ENCODE assay signal across 39 cellular contexts in genomic region chr7:101225650-101226049, GRCh38. TPM values are rescaled to one million over a fixed set of nuclear protein-coding genes. Genes with fewer than 3 reads are reported as not detected.
"Had no signal": no experiment of that assay in that cellular context is flagged by ENCODE, and none has a peak within 500 bp of the region (broad histone marks: within the 10 kb centered on the region; RNA-seq: fewer than 3 reads in every experiment).

No MANE protein-coding gene starts in this region.

- H3K4me3 ChIP-seq: adrenal gland, body of pancreas, breast epithelium had no signal

- H3K9me3 Mint-ChIP-seq: activated CD4-positive, alpha-beta memory T cell treated with anti-CD3 and anti-CD28 coated beads for 36 hours; activated CD4-positive, alpha-beta T cell treated with anti-CD3 and anti-CD28 coated beads, Interleukin-2, amount 10 ng/mL, durations not matched to agents 24 days and 14 days; activated CD8-positive, alpha-beta T cell treated with anti-CD3 and anti-CD28 coated beads for 36 hours; activated naive CD4-positive, alpha-beta T cell treated with anti-CD3 and anti-CD28 coated beads for 36 hours; activated naive CD4-positive, alpha-beta T cell treated with anti-CD3 and anti-CD28 coated beads, Interleukin-2, amount 50 U/mL, for 72 hours; activated naive CD8-positive, alpha-beta T cell treated with anti-CD3 and anti-CD28 coated beads for 36 hours; activated T-cell treated with anti-CD3 and anti-CD28 coated beads, Interleukin-2, amount 50 U/mL, for 4 hours; activated T-cell treated with anti-CD3 and anti-CD28 coated beads, Interleukin-2, amount 50 U/mL, for 72 hours; activated T-helper 1 cell treated with anti-CD3 and anti-CD28 coated beads, Interleukin-12 subunit alpha, Interleukin-12 subunit beta, Interleukin-2, Interleukin-4 antibody, amounts not matched to agents 30 ng/mL and 10 ng/mL and 1 ng/mL, durations not matched to agents 14 hours and 24 hours and 36 hours; activated T-helper 17 cell treated with anti-CD3 and anti-CD28 coated beads, Interleukin-2, amount 50 U/mL, for 72 hours; T-cell; T-helper 2 cell treated with Interferon-gamma antibody and Interleukin-4, amounts not matched to agents 5 μg/mL and 100 μg/mL, for 36 hours; WTC11 had no signal

- DNase-seq: activated CD4-positive, alpha-beta memory T cell treated with anti-CD3 and anti-CD28 coated beads for 36 hours; activated CD4-positive, alpha-beta T cell treated with anti-CD3 and anti-CD28 coated beads for 4 hours; activated CD4-positive, alpha-beta T cell treated with anti-CD3 and anti-CD28 coated beads, Interleukin-2, amount 10 ng/mL, durations not matched to agents 24 days and 14 days; activated CD4-positive, alpha-beta T cell treated with anti-CD3 and anti-CD28 coated beads, Interleukin-2, amount 50 U/mL, for 1 hour; activated CD4-positive, alpha-beta T cell treated with anti-CD3 and anti-CD28 coated beads, Interleukin-2, amount 50 U/mL, for 4 hours; activated CD4-positive, CD25-positive, alpha-beta regulatory T cell treated with anti-CD3 and anti-CD28 coated beads, Interleukin-2, amount 50 U/mL, for 72 hours; activated CD8-positive, alpha-beta memory T cell treated with anti-CD3 and anti-CD28 coated beads, Interleukin-2, amount 50 U/mL, for 4 hours; activated CD8-positive, alpha-beta T cell treated with anti-CD3 and anti-CD28 coated beads for 36 hours; activated effector memory CD4-positive, alpha-beta T cell treated with anti-CD3 and anti-CD28 coated beads, Interleukin-2, amount 50 U/mL, for 16 hours; activated gamma-delta T cell treated with Interleukin-2 at 50 U/mL for 16 hours; activated naive CD4-positive, alpha-beta T cell; activated naive CD4-positive, alpha-beta T cell treated with anti-CD3 and anti-CD28 coated beads for 36 hours; activated naive CD4-positive, alpha-beta T cell treated with anti-CD3 and anti-CD28 coated beads, Interleukin-2, amount 50 U/mL, for 16 hours; activated naive CD8-positive, alpha-beta T cell treated with anti-CD3 and anti-CD28 coated beads for 36 hours; activated T-cell treated with anti-CD3 and anti-CD28 coated beads for 4 hours; activated T-cell treated with anti-CD3 and anti-CD28 coated beads, Interleukin-2, amount 50 U/mL, for 1 hour; activated T-cell treated with anti-CD3 and anti-CD28 coated beads, Interleukin-2, amount 50 U/mL, for 4 hours; activated T-cell treated with anti-CD3 and anti-CD28 coated beads, Interleukin-2, amount 50 U/mL, for 72 hours; adrenal gland; amniotic stem cell; aorta; body of pancreas; brain microvascular endothelial cell; central memory CD4-positive, alpha-beta T cell; T-cell; T-helper 2 cell; T-helper 9 cell had no signal

- H3K9me3 ChIP-seq: adrenal gland, body of pancreas, breast epithelium had no signal

- ATAC-seq: activated CD8-positive, alpha-beta T cell treated with anti-CD3 and anti-CD28 coated beads for 36 hours; activated naive CD4-positive, alpha-beta T cell treated with anti-CD3 and anti-CD28 coated beads, Interleukin-2, amount 50 U/mL, for 72 hours; activated T-cell treated with anti-CD3 and anti-CD28 coated beads, Interleukin-2, amount 50 U/mL, for 4 hours; activated T-cell treated with anti-CD3 and anti-CD28 coated beads, Interleukin-2, amount 50 U/mL, for 72 hours; activated T-helper 17 cell treated with anti-CD3 and anti-CD28 coated beads, Interleukin-2, amount 50 U/mL, for 72 hours; body of pancreas; T-cell; WTC11 had no signal

- H3K36me3 ChIP-seq: breast epithelium had no signal

- H3K27me3 Mint-ChIP-seq: activated CD4-positive, alpha-beta memory T cell treated with anti-CD3 and anti-CD28 coated beads for 36 hours; activated CD4-positive, alpha-beta T cell treated with anti-CD3 and anti-CD28 coated beads, Interleukin-2, amount 10 ng/mL, durations not matched to agents 24 days and 14 days; activated CD8-positive, alpha-beta T cell treated with anti-CD3 and anti-CD28 coated beads for 36 hours; activated naive CD8-positive, alpha-beta T cell treated with anti-CD3 and anti-CD28 coated beads for 36 hours; activated T-helper 17 cell treated with anti-CD3 and anti-CD28 coated beads, Interleukin-2, amount 50 U/mL, for 72 hours; T-cell had no signal

- H3K27ac Mint-ChIP-seq: activated CD4-positive, alpha-beta memory T cell treated with anti-CD3 and anti-CD28 coated beads for 36 hours; activated CD4-positive, alpha-beta T cell treated with anti-CD3 and anti-CD28 coated beads, Interleukin-2, amount 10 ng/mL, durations not matched to agents 24 days and 14 days; activated CD8-positive, alpha-beta T cell treated with anti-CD3 and anti-CD28 coated beads for 36 hours; activated naive CD4-positive, alpha-beta T cell treated with anti-CD3 and anti-CD28 coated beads for 36 hours; activated naive CD4-positive, alpha-beta T cell treated with anti-CD3 and anti-CD28 coated beads, Interleukin-2, amount 50 U/mL, for 72 hours; activated naive CD8-positive, alpha-beta T cell treated with anti-CD3 and anti-CD28 coated beads for 36 hours; activated T-cell treated with anti-CD3 and anti-CD28 coated beads, Interleukin-2, amount 50 U/mL, for 72 hours; activated T-helper 1 cell treated with anti-CD3 and anti-CD28 coated beads, Interleukin-12 subunit alpha, Interleukin-12 subunit beta, Interleukin-2, Interleukin-4 antibody, amounts not matched to agents 30 ng/mL and 10 ng/mL and 1 ng/mL, durations not matched to agents 14 hours and 24 hours and 36 hours; activated T-helper 17 cell treated with anti-CD3 and anti-CD28 coated beads, Interleukin-2, amount 50 U/mL, for 72 hours; T-cell; T-helper 2 cell treated with Interferon-gamma antibody and Interleukin-4, amounts not matched to agents 5 μg/mL and 100 μg/mL, for 36 hours; WTC11 had no signal

- H3K4me3 Mint-ChIP-seq: activated CD4-positive, alpha-beta memory T cell treated with anti-CD3 and anti-CD28 coated beads for 36 hours; activated CD4-positive, alpha-beta T cell treated with anti-CD3 and anti-CD28 coated beads, Interleukin-2, amount 10 ng/mL, durations not matched to agents 24 days and 14 days; activated CD8-positive, alpha-beta T cell treated with anti-CD3 and anti-CD28 coated beads for 36 hours; activated naive CD4-positive, alpha-beta T cell treated with anti-CD3 and anti-CD28 coated beads for 36 hours; activated naive CD8-positive, alpha-beta T cell treated with anti-CD3 and anti-CD28 coated beads for 36 hours; activated T-cell treated with anti-CD3 and anti-CD28 coated beads, Interleukin-2, amount 50 U/mL, for 4 hours; activated T-cell treated with anti-CD3 and anti-CD28 coated beads, Interleukin-2, amount 50 U/mL, for 72 hours; activated T-helper 1 cell treated with anti-CD3 and anti-CD28 coated beads, Interleukin-12 subunit alpha, Interleukin-12 subunit beta, Interleukin-2, Interleukin-4 antibody, amounts not matched to agents 30 ng/mL and 10 ng/mL and 1 ng/mL, durations not matched to agents 14 hours and 24 hours and 36 hours; activated T-helper 17 cell treated with anti-CD3 and anti-CD28 coated beads, Interleukin-2, amount 50 U/mL, for 72 hours; T-cell; T-helper 2 cell treated with Interferon-gamma antibody and Interleukin-4, amounts not matched to agents 5 μg/mL and 100 μg/mL, for 36 hours; WTC11 had no signal

- H3K4me1 Mint-ChIP-seq: activated T-helper 17 cell treated with anti-CD3 and anti-CD28 coated beads, Interleukin-2, amount 50 U/mL, for 72 hours had no signal

- H3K4me1 ChIP-seq: body of pancreas, breast epithelium had no signal

- H3K27ac ChIP-seq: adrenal gland, body of pancreas, brain microvascular endothelial cell, breast epithelium, VCaP had no signal

- H3K27me3 ChIP-seq: adrenal gland, body of pancreas, brain microvascular endothelial cell, breast epithelium had no signal

RNA-seq across cellular contexts. Expression of gene MOGAT3, which starts 24.8 kb away (rescaled TPM):
- total RNA-seq: activated CD4-positive, alpha-beta memory T cell treated with anti-CD3 and anti-CD28 coated beads for 36 hours; activated CD4-positive, alpha-beta T cell treated with anti-CD3 and anti-CD28 coated beads, Interleukin-2, amount 10 ng/mL, durations not matched to agents 24 days and 14 days; activated CD8-positive, alpha-beta memory T cell treated with anti-CD3 and anti-CD28 coated beads for 36 hours; activated CD8-positive, alpha-beta T cell treated with anti-CD3 and anti-CD28 coated beads for 36 hours; activated naive CD4-positive, alpha-beta T cell treated with anti-CD3 and anti-CD28 coated beads for 36 hours; activated naive CD4-positive, alpha-beta T cell treated with anti-CD3 and anti-CD28 coated beads, Interleukin-2, amount 50 U/mL, for 72 hours; activated naive CD8-positive, alpha-beta T cell treated with anti-CD3 and anti-CD28 coated beads for 36 hours; activated T-cell treated with anti-CD3 and anti-CD28 coated beads, Interleukin-2, amount 50 U/mL, for 4 hours; activated T-cell treated with anti-CD3 and anti-CD28 coated beads, Interleukin-2, amount 50 U/mL, for 72 hours; activated T-helper 1 cell treated with anti-CD3 and anti-CD28 coated beads, Interleukin-12 subunit alpha, Interleukin-12 subunit beta, Interleukin-2, Interleukin-4 antibody, amounts not matched to agents 30 ng/mL and 10 ng/mL and 1 ng/mL, durations not matched to agents 14 hours and 24 hours and 36 hours; activated T-helper 17 cell treated with anti-CD3 and anti-CD28 coated beads, Interleukin-2, amount 50 U/mL, for 72 hours; adrenal gland; aorta; astrocyte; body of pancreas; cardiac septum; cerebellum; T-cell; T-helper 1 cell treated with Interleukin-12 subunit alpha and Interleukin-12 subunit beta and Interleukin-4 antibody, amounts not matched to agents 30 ng/mL and 1 ng/mL, for 36 hours had no signal
- polyA plus RNA-seq: adrenal gland had no signal
